33 cellular contexts compared by ENCODE assay signal in the genomic region with DNA sequence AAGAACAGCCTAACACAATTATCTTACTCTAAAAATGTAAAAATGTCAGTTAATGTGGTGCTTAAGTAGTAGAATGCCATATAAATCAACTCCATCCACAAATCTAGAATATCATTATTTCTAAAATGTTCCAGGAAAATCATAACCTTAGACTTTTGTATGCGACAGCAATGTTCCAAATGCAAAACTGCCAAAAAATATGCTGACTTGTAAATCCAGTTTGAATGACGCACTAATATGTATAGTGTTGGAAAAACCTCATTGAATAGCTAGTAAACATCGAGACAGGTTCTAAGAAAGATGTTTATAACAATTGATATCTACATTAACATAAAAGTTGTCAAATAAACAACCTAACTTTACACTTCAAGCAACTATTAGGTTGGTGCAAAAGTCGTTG.
"Had no signal": no experiment of that assay in that cellular context is flagged by ENCODE, and none has a peak within 500 bp of the region (broad histone marks: within the 10 kb centered on the region; RNA-seq: fewer than 3 reads in every experiment).

No MANE protein-coding gene starts in this region.

- ATAC-seq: activated naive CD4-positive, alpha-beta T cell treated with anti-CD3 and anti-CD28 coated beads, Interleukin-2, amount 50 U/mL, for 72 hours; activated naive CD8-positive, alpha-beta T cell treated with anti-CD3 and anti-CD28 coated beads, Interleukin-2, amount 50 U/mL, for 24 hours; activated T-cell treated with anti-CD3 and anti-CD28 coated beads, Interleukin-2, amount 50 U/mL, for 4 hours; activated T-cell treated with anti-CD3 and anti-CD28 coated beads, Interleukin-2, amount 50 U/mL, for 72 hours; activated T-helper 17 cell treated with anti-CD3 and anti-CD28 coated beads, Interleukin-2, amount 50 U/mL, for 72 hours; body of pancreas had no signal

- H3K9me3 ChIP-seq: adrenal gland, ascending aorta, body of pancreas, breast epithelium had no signal

- H3K4me1 ChIP-seq: adrenal gland, ascending aorta, body of pancreas, breast epithelium had no signal

- DNase-seq: activated effector memory CD4-positive, alpha-beta T cell treated with anti-CD3 and anti-CD28 coated beads, Interleukin-2, amount 50 U/mL, for 16 hours; activated effector memory CD4-positive, alpha-beta T cell treated with Interleukin-2 at 50 U/mL for 16 hours; activated gamma-delta T cell; activated gamma-delta T cell treated with Interleukin-2 at 50 U/mL for 16 hours; activated naive CD4-positive, alpha-beta T cell; activated naive CD4-positive, alpha-beta T cell treated with anti-CD3 and anti-CD28 coated beads for 36 hours; activated naive CD4-positive, alpha-beta T cell treated with anti-CD3 and anti-CD28 coated beads, Interleukin-2, amount 10 ng/mL, durations not matched to agents 7 days and 5 days; activated naive CD4-positive, alpha-beta T cell treated with anti-CD3 and anti-CD28 coated beads, Interleukin-2, amount 50 U/mL, for 16 hours; activated naive CD4-positive, alpha-beta T cell treated with Interleukin-2 at 50 U/mL for 16 hours; activated naive CD8-positive, alpha-beta T cell treated with anti-CD3 and anti-CD28 coated beads for 36 hours; activated naive CD8-positive, alpha-beta T cell treated with anti-CD3 and anti-CD28 coated beads, Interleukin-2, amount 10 ng/mL, durations not matched to agents 7 days and 5 days; activated naive CD8-positive, alpha-beta T cell treated with anti-CD3 and anti-CD28 coated beads, Interleukin-2, amount 50 U/mL, for 24 hours; activated T-cell treated with anti-CD3 and anti-CD28 coated beads, Interleukin-2, amount 50 U/mL, for 24 hours; activated T-cell treated with anti-CD3 and anti-CD28 coated beads, Interleukin-2, amount 50 U/mL, for 4 hours; activated T-cell treated with anti-CD3 and anti-CD28 coated beads, Interleukin-2, amount 50 U/mL, for 48 hours; activated T-cell treated with anti-CD3 and anti-CD28 coated beads, Interleukin-2, amount 50 U/mL, for 72 hours; adrenal gland; amniotic stem cell; amygdala; anterior cingulate cortex; aorta; body of pancreas; brain microvascular endothelial cell; caudate nucleus; central memory CD4-positive, alpha-beta T cell; cerebellar nuclear complex had no signal

- H3K36me3 ChIP-seq: adrenal gland, ascending aorta, brain microvascular endothelial cell, breast epithelium, cardiac muscle cell had no signal

- H3K27ac ChIP-seq: adrenal gland, ascending aorta, body of pancreas, brain microvascular endothelial cell, breast epithelium, cardiac muscle cell had no signal

- FAIRE-seq: astrocyte, bronchial epithelial cell had no signal

- H3K4me3 ChIP-seq: adrenal gland, ascending aorta, body of pancreas, breast epithelium, cardiac muscle cell had no signal

- H3K27me3 ChIP-seq: adrenal gland, ascending aorta, body of pancreas, brain microvascular endothelial cell, breast epithelium, cardiac muscle cell had no signal
